Comparison of ENCODE assay signal across 1 cellular context in the genomic region with DNA sequence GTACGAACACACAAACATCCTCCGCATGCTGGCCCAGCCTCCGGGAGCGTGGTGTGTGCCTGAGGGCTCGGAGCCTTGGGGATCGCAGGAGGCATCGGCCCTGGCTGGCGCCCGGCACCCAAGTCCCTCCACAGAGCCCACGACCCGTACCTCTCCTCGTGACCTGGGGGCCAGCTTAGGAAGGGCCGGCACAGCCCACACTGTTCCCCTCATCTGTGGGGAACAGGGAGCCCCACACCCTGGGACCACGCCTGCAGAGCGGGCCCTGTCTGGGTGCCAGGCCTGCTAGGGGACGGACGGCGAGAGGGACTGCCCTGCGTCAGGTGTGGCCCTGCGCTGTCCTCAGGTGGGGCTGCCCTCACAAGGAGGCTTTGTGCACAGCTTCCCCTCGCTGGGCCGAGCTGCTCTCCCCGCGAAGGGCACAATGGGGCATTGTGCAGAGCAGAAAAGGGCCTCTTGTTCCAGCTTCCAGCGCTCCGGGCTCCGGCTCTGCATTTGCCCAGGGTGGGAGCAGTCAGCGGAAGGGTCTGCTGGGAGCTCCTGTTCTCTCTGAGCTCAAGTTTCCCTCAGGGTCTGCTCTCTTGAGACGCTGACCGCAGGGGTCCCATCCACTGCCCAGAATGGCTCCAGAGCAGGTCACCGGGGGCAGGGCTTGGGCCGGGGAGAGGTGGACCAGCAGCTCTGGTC.
TF ChIP-seq lines count a peak whose summit lies in the region.

No MANE protein-coding gene starts in this region.

TF ChIP-seq in HepG2, 621 proteins besides CTCF, POLR2A, EP300 and RAD21 (continued from another document and continues in another):
- TF ChIP-seq BATF2 (CRISPR knock-in tag; IDR thresholded peaks at IDR 0.05) (no peak), ZNF282 (IDR thresholded peaks at IDR 0.05; ENCODE audit: partially characterized antibody) (no peak), ELF3 (CRISPR knock-in tag; IDR thresholded peaks at IDR 0.05) (peak; percentile 37), HNF4G (IDR thresholded peaks at IDR 0.05; ENCODE audit: borderline replicate concordance, low read depth, low read length) (no peak), HNF4G (CRISPR knock-in tag; IDR thresholded peaks at IDR 0.05; ENCODE audit: borderline replicate concordance, low read depth) (0 out of 2 replicates have a peak, but pooled peaks have one; percentile 43), NAIF1 (CRISPR knock-in tag; IDR thresholded peaks at IDR 0.05; ENCODE audit: borderline replicate concordance) (no peak), ETV5 (CRISPR knock-in tag; IDR thresholded peaks at IDR 0.05; ENCODE audit: borderline replicate concordance) (peak; percentile 49; the same call in 1 of the 2 replicates), MAF1 (CRISPR knock-in tag; IDR thresholded peaks at IDR 0.05; ENCODE audit: borderline replicate concordance) (no peak), REPIN1 (CRISPR knock-in tag; IDR thresholded peaks at IDR 0.05; ENCODE audit: borderline replicate concordance, low read depth) (no peak), RARG (CRISPR knock-in tag; IDR thresholded peaks at IDR 0.05; ENCODE audit: low read depth) (no peak), ZNF674 (CRISPR knock-in tag; IDR thresholded peaks at IDR 0.05; ENCODE audit: low read depth) (0 out of 2 replicates have a peak, but pooled peaks have one; percentile 33), CENPT (CRISPR knock-in tag; IDR thresholded peaks at IDR 0.05; ENCODE audit: low read depth) (no peak), PHF8 (CRISPR knock-in tag; IDR thresholded peaks at IDR 0.05) (peak; percentile 77; the same call in 1 of the 2 replicates), PRDM15 (CRISPR knock-in tag; IDR thresholded peaks at IDR 0.05) (peak; percentile 61; the same call in 1 of the 2 replicates), MXD4 (CRISPR knock-in tag; IDR thresholded peaks at IDR 0.05) (no peak), SP4 (CRISPR knock-in tag; IDR thresholded peaks at IDR 0.05) (peak; percentile 41; the same call in 1 of the 2 replicates), ZNF274 (CRISPR knock-in tag; IDR thresholded peaks at IDR 0.05) (peak; percentile 46; the same call in 1 of the 2 replicates), BCL6 (CRISPR knock-in tag; IDR thresholded peaks at IDR 0.05) (0 out of 2 replicates have a peak, but pooled peaks have one; percentile 22), CSRNP1 (CRISPR knock-in tag; IDR thresholded peaks at IDR 0.05) (peak; percentile 20; the same call in 1 of the 2 replicates), NCOR1 (IDR thresholded peaks at IDR 0.05; ENCODE audit: borderline replicate concordance, low read length) (no peak), PITX1 (CRISPR knock-in tag; IDR thresholded peaks at IDR 0.05) (no peak)
- TF ChIP-seq, protein P1, sequence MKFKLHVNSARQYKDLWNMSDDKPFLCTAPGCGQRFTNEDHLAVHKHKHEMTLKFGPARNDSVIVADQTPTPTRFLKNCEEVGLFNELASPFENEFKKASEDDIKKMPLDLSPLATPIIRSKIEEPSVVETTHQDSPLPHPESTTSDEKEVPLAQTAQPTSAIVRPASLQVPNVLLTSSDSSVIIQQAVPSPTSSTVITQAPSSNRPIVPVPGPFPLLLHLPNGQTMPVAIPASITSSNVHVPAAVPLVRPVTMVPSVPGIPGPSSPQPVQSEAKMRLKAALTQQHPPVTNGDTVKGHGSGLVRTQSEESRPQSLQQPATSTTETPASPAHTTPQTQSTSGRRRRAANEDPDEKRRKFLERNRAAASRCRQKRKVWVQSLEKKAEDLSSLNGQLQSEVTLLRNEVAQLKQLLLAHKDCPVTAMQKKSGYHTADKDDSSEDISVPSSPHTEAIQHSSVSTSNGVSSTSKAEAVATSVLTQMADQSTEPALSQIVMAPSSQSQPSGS (CRISPR knock-in tag; IDR thresholded peaks at IDR 0.05) = 0 out of 2 replicates have a peak, but pooled peaks have one; percentile 14
- TF ChIP-seq, protein P2, sequence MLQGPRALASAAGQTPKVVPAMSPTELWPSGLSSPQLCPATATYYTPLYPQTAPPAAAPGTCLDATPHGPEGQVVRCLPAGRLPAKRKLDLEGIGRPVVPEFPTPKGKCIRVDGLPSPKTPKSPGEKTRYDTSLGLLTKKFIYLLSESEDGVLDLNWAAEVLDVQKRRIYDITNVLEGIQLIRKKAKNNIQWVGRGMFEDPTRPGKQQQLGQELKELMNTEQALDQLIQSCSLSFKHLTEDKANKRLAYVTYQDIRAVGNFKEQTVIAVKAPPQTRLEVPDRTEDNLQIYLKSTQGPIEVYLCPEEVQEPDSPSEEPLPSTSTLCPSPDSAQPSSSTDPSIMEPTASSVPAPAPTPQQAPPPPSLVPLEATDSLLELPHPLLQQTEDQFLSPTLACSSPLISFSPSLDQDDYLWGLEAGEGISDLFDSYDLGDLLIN (CRISPR knock-in tag; IDR thresholded peaks at IDR 0.05; ENCODE audit: borderline replicate concordance) = no peak
- TF ChIP-seq, protein P3, sequence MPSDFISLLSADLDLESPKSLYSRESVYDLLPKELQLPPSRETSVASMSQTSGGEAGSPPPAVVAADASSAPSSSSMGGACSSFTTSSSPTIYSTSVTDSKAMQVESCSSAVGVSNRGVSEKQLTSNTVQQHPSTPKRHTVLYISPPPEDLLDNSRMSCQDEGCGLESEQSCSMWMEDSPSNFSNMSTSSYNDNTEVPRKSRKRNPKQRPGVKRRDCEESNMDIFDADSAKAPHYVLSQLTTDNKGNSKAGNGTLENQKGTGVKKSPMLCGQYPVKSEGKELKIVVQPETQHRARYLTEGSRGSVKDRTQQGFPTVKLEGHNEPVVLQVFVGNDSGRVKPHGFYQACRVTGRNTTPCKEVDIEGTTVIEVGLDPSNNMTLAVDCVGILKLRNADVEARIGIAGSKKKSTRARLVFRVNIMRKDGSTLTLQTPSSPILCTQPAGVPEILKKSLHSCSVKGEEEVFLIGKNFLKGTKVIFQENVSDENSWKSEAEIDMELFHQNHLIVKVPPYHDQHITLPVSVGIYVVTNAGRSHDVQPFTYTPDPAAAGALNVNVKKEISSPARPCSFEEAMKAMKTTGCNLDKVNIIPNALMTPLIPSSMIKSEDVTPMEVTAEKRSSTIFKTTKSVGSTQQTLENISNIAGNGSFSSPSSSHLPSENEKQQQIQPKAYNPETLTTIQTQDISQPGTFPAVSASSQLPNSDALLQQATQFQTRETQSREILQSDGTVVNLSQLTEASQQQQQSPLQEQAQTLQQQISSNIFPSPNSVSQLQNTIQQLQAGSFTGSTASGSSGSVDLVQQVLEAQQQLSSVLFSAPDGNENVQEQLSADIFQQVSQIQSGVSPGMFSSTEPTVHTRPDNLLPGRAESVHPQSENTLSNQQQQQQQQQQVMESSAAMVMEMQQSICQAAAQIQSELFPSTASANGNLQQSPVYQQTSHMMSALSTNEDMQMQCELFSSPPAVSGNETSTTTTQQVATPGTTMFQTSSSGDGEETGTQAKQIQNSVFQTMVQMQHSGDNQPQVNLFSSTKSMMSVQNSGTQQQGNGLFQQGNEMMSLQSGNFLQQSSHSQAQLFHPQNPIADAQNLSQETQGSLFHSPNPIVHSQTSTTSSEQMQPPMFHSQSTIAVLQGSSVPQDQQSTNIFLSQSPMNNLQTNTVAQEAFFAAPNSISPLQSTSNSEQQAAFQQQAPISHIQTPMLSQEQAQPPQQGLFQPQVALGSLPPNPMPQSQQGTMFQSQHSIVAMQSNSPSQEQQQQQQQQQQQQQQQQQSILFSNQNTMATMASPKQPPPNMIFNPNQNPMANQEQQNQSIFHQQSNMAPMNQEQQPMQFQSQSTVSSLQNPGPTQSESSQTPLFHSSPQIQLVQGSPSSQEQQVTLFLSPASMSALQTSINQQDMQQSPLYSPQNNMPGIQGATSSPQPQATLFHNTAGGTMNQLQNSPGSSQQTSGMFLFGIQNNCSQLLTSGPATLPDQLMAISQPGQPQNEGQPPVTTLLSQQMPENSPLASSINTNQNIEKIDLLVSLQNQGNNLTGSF (CRISPR knock-in tag; IDR thresholded peaks at IDR 0.05) = peak; percentile 14; the same call in 1 of the 2 replicates
- TF ChIP-seq, protein P4, sequence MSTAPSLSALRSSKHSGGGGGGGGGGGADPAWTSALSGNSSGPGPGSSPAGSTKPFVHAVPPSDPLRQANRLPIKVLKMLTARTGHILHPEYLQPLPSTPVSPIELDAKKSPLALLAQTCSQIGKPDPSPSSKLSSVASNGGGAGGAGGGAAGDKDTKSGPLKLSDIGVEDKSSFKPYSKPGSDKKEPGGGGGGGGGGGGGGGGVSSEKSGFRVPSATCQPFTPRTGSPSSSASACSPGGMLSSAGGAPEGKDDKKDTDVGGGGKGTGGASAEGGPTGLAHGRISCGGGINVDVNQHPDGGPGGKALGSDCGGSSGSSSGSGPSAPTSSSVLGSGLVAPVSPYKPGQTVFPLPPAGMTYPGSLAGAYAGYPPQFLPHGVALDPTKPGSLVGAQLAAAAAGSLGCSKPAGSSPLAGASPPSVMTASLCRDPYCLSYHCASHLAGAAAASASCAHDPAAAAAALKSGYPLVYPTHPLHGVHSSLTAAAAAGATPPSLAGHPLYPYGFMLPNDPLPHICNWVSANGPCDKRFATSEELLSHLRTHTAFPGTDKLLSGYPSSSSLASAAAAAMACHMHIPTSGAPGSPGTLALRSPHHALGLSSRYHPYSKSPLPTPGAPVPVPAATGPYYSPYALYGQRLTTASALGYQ (CRISPR knock-in tag; IDR thresholded peaks at IDR 0.05) = peak; percentile 57; the same call in 1 of the 2 replicates
- TF ChIP-seq, protein P5, sequence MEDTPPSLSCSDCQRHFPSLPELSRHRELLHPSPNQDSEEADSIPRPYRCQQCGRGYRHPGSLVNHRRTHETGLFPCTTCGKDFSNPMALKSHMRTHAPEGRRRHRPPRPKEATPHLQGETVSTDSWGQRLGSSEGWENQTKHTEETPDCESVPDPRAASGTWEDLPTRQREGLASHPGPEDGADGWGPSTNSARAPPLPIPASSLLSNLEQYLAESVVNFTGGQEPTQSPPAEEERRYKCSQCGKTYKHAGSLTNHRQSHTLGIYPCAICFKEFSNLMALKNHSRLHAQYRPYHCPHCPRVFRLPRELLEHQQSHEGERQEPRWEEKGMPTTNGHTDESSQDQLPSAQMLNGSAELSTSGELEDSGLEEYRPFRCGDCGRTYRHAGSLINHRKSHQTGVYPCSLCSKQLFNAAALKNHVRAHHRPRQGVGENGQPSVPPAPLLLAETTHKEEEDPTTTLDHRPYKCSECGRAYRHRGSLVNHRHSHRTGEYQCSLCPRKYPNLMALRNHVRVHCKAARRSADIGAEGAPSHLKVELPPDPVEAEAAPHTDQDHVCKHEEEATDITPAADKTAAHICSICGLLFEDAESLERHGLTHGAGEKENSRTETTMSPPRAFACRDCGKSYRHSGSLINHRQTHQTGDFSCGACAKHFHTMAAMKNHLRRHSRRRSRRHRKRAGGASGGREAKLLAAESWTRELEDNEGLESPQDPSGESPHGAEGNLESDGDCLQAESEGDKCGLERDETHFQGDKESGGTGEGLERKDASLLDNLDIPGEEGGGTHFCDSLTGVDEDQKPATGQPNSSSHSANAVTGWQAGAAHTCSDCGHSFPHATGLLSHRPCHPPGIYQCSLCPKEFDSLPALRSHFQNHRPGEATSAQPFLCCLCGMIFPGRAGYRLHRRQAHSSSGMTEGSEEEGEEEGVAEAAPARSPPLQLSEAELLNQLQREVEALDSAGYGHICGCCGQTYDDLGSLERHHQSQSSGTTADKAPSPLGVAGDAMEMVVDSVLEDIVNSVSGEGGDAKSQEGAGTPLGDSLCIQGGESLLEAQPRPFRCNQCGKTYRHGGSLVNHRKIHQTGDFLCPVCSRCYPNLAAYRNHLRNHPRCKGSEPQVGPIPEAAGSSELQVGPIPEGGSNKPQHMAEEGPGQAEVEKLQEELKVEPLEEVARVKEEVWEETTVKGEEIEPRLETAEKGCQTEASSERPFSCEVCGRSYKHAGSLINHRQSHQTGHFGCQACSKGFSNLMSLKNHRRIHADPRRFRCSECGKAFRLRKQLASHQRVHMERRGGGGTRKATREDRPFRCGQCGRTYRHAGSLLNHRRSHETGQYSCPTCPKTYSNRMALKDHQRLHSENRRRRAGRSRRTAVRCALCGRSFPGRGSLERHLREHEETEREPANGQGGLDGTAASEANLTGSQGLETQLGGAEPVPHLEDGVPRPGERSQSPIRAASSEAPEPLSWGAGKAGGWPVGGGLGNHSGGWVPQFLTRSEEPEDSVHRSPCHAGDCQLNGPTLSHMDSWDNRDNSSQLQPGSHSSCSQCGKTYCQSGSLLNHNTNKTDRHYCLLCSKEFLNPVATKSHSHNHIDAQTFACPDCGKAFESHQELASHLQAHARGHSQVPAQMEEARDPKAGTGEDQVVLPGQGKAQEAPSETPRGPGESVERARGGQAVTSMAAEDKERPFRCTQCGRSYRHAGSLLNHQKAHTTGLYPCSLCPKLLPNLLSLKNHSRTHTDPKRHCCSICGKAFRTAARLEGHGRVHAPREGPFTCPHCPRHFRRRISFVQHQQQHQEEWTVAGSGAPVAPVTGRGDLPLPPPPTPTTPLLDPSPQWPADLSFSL (CRISPR knock-in tag; IDR thresholded peaks at IDR 0.05) = no peak; the same call in 1 of the 2 replicates
